Comparison of ENCODE assay signal across 1 cellular context in the genomic region with DNA sequence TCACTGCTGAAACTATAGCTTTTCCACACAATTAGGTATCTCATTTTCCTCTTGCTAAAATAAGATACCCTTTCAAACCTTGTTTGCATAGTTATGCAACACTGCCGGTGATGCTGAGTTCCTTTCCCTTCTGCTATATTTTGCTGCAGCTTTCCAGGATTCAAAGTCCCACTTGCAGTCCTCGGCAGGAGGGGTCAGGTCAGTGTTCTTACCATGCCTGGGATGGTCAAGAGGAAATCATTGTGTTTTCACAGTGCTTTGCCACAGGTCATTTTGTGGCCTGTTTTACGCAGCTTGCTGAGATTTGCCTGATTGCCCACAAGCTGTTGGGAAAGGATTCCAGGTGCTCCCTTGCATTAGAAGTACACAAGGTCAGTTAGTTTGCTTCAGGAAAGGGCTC.
TF ChIP-seq lines count a peak whose summit lies in the region.

No MANE protein-coding gene starts in this region.

TF ChIP-seq in HepG2, 621 proteins besides CTCF, POLR2A, EP300 and RAD21 (continued from another document and continues in another):
- TF ChIP-seq PATZ1 (CRISPR knock-in tag; IDR thresholded peaks at IDR 0.05) (peak; percentile 40; the same call in 1 of the 2 replicates), CBX5 (CRISPR knock-in tag; IDR thresholded peaks at IDR 0.05; ENCODE audit: borderline replicate concordance) (no peak), ZNF839 (CRISPR knock-in tag; IDR thresholded peaks at IDR 0.05; ENCODE audit: borderline replicate concordance) (no peak), ETV5 (CRISPR knock-in tag; IDR thresholded peaks at IDR 0.05; ENCODE audit: borderline replicate concordance) (peak; percentile 50; the same call in 1 of the 2 replicates), HOXD1 (CRISPR knock-in tag; IDR thresholded peaks at IDR 0.05) (0 out of 2 replicates have a peak, but pooled peaks have one; percentile 29), NFIB (CRISPR knock-in tag; IDR thresholded peaks at IDR 0.05; ENCODE audit: borderline replicate concordance) (no peak), SALL2 (CRISPR knock-in tag; IDR thresholded peaks at IDR 0.05) (no peak), CREB3 (CRISPR knock-in tag; IDR thresholded peaks at IDR 0.05) (no peak), NBN (conservative IDR thresholded peaks at IDR 0.05) (no peak), NR3C1 (CRISPR knock-in tag; IDR thresholded peaks at IDR 0.05) (no peak), BRD4 (CRISPR knock-in tag; IDR thresholded peaks at IDR 0.05) (no peak), ZSCAN9 (CRISPR knock-in tag; IDR thresholded peaks at IDR 0.05; ENCODE audit: borderline replicate concordance) (peak; percentile 66; the same call in 1 of the 2 replicates), ZBTB7B (CRISPR knock-in tag; IDR thresholded peaks at IDR 0.05) (0 out of 2 replicates have a peak, but pooled peaks have one; percentile 32), SIX1 (CRISPR knock-in tag; IDR thresholded peaks at IDR 0.05; ENCODE audit: borderline replicate concordance) (0 out of 2 replicates have a peak, but pooled peaks have one; percentile 20), SAP130 (CRISPR knock-in tag; IDR thresholded peaks at IDR 0.05; ENCODE audit: low read depth) (no peak), KAT7 (CRISPR knock-in tag; IDR thresholded peaks at IDR 0.05; ENCODE audit: borderline replicate concordance) (no peak), ZNF781 (CRISPR knock-in tag; IDR thresholded peaks at IDR 0.05; ENCODE audit: borderline replicate concordance, not compliant biosample characterization) (no peak), GZF1 (CRISPR knock-in tag; IDR thresholded peaks at IDR 0.05) (no peak), RBM39 (IDR thresholded peaks at IDR 0.05; ENCODE audit: low read depth, low read length, poor library complexity, severe bottlenecking) (no peak), ZNF431 (CRISPR knock-in tag; IDR thresholded peaks at IDR 0.05; ENCODE audit: borderline replicate concordance, low read depth) (no peak), ZNF709 (CRISPR knock-in tag; IDR thresholded peaks at IDR 0.05) (no peak), DZIP1 (CRISPR knock-in tag; IDR thresholded peaks at IDR 0.05) (no peak), MEF2D (CRISPR knock-in tag; IDR thresholded peaks at IDR 0.05) (no peak; the same call in 1 of the 2 replicates), SRF (IDR thresholded peaks at IDR 0.05; ENCODE audit: low read depth, low read length) (no peak), CEBPG (CRISPR knock-in tag; IDR thresholded peaks at IDR 0.05) (peak; percentile 85), MED1 (CRISPR knock-in tag; IDR thresholded peaks at IDR 0.05) (peak; percentile 61), KAT8 (CRISPR knock-in tag; IDR thresholded peaks at IDR 0.05) (no peak), NFKBIZ (CRISPR knock-in tag; IDR thresholded peaks at IDR 0.05) (no peak), ZNF775 (CRISPR knock-in tag; IDR thresholded peaks at IDR 0.05; ENCODE audit: borderline replicate concordance) (no peak), HNRNPLL (IDR thresholded peaks at IDR 0.05; ENCODE audit: low read depth, low read length, poor library complexity, severe bottlenecking) (no peak), FOSL1 (CRISPR knock-in tag; IDR thresholded peaks at IDR 0.05; ENCODE audit: borderline replicate concordance) (no peak), DPF2 (CRISPR knock-in tag; IDR thresholded peaks at IDR 0.05; ENCODE audit: borderline replicate concordance, low read depth) (peak; percentile 44; the same call in 1 of the 2 replicates), ZFP1 (CRISPR knock-in tag; IDR thresholded peaks at IDR 0.05) (no peak), ZNF670 (CRISPR knock-in tag; IDR thresholded peaks at IDR 0.05; ENCODE audit: borderline replicate concordance) (0 out of 2 replicates have a peak, but pooled peaks have one; percentile 47), TARDBP (CRISPR knock-in tag; IDR thresholded peaks at IDR 0.05) (no peak), AKAP8 (CRISPR knock-in tag; IDR thresholded peaks at IDR 0.05) (no peak), SAFB2 (CRISPR knock-in tag; IDR thresholded peaks at IDR 0.05; ENCODE audit: borderline replicate concordance, low read depth) (no peak), PRPF4 (IDR thresholded peaks at IDR 0.05; ENCODE audit: low read depth, low read length, poor library complexity, severe bottlenecking) (no peak), HMGXB4 (CRISPR knock-in tag; IDR thresholded peaks at IDR 0.05; ENCODE audit: borderline replicate concordance in 1 of 2, low read depth in 1 of 2) (no peak), ZFP62 (CRISPR knock-in tag; IDR thresholded peaks at IDR 0.05) (no peak)
- TF ChIP-seq, protein P1, sequence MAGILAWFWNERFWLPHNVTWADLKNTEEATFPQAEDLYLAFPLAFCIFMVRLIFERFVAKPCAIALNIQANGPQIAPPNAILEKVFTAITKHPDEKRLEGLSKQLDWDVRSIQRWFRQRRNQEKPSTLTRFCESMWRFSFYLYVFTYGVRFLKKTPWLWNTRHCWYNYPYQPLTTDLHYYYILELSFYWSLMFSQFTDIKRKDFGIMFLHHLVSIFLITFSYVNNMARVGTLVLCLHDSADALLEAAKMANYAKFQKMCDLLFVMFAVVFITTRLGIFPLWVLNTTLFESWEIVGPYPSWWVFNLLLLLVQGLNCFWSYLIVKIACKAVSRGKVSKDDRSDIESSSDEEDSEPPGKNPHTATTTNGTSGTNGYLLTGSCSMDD (CRISPR knock-in tag; IDR thresholded peaks at IDR 0.05), result no peak
- TF ChIP-seq, protein P2, sequence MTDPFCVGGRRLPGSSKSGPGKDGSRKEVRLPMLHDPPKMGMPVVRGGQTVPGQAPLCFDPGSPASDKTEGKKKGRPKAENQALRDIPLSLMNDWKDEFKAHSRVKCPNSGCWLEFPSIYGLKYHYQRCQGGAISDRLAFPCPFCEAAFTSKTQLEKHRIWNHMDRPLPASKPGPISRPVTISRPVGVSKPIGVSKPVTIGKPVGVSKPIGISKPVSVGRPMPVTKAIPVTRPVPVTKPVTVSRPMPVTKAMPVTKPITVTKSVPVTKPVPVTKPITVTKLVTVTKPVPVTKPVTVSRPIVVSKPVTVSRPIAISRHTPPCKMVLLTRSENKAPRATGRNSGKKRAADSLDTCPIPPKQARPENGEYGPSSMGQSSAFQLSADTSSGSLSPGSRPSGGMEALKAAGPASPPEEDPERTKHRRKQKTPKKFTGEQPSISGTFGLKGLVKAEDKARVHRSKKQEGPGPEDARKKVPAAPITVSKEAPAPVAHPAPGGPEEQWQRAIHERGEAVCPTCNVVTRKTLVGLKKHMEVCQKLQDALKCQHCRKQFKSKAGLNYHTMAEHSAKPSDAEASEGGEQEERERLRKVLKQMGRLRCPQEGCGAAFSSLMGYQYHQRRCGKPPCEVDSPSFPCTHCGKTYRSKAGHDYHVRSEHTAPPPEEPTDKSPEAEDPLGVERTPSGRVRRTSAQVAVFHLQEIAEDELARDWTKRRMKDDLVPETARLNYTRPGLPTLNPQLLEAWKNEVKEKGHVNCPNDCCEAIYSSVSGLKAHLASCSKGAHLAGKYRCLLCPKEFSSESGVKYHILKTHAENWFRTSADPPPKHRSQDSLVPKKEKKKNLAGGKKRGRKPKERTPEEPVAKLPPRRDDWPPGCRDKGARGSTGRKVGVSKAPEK (CRISPR knock-in tag; IDR thresholded peaks at IDR 0.05; ENCODE audit: borderline replicate concordance), result no peak
- TF ChIP-seq, protein P3, sequence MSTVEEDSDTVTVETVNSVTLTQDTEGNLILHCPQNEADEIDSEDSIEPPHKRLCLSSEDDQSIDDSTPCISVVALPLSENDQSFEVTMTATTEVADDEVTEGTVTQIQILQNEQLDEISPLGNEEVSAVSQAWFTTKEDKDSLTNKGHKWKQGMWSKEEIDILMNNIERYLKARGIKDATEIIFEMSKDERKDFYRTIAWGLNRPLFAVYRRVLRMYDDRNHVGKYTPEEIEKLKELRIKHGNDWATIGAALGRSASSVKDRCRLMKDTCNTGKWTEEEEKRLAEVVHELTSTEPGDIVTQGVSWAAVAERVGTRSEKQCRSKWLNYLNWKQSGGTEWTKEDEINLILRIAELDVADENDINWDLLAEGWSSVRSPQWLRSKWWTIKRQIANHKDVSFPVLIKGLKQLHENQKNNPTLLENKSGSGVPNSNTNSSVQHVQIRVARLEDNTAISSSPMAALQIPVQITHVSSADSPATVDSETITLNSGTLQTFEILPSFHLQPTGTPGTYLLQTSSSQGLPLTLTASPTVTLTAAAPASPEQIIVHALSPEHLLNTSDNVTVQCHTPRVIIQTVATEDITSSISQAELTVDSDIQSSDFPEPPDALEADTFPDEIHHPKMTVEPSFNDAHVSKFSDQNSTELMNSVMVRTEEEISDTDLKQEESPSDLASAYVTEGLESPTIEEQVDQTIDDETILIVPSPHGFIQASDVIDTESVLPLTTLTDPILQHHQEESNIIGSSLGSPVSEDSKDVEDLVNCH (CRISPR knock-in tag; IDR thresholded peaks at IDR 0.05), result no peak
- TF ChIP-seq, protein P4, sequence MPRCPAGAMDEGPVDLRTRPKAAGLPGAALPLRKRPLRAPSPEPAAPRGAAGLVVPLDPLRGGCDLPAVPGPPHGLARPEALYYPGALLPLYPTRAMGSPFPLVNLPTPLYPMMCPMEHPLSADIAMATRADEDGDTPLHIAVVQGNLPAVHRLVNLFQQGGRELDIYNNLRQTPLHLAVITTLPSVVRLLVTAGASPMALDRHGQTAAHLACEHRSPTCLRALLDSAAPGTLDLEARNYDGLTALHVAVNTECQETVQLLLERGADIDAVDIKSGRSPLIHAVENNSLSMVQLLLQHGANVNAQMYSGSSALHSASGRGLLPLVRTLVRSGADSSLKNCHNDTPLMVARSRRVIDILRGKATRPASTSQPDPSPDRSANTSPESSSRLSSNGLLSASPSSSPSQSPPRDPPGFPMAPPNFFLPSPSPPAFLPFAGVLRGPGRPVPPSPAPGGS (CRISPR knock-in tag; IDR thresholded peaks at IDR 0.05), result no peak
- TF ChIP-seq, protein P5, sequence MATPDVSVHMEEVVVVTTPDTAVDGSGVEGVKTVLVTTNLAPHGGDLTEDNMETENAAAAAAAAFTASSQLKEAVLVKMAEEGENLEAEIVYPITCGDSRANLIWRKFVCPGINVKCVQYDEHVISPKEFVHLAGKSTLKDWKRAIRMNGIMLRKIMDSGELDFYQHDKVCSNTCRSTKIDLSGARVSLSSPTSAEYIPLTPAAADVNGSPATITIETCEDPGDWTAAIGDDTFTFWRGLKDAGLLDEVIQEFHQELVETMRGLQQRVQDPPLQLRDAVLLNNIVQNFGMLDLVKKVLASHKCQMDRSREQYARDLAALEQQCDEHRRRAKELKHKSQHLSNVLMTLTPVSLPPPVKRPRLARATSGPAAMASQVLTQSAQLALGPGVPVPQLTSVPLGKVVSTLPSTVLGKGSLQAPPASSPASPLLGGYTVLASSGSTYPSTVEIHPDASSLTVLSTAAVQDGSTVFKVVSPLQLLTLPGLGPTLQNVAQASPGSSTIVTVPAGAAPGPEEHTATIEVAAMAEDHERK (CRISPR knock-in tag; IDR thresholded peaks at IDR 0.05; ENCODE audit: low read depth), result no peak
- TF ChIP-seq, protein P6, sequence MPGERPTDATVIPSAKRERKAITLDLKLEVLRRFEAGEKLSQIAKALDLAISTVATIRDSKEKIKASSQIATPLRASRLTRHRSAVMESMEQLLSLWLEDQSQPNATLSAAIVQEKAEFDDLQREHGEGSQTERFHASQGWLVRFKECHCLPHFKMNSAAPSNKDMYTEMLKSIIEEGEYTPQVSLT (CRISPR knock-in tag; IDR thresholded peaks at IDR 0.05; ENCODE audit: borderline replicate concordance, low read depth), result no peak
